15 cellular contexts compared by ENCODE assay signal in genomic region chr6:27777126-27777525, GRCh38.
DNase-seq lines count a peak whose midpoint lies in the region; ATAC-seq, FAIRE-seq and TF ChIP-seq lines count a peak whose summit lies in the region.
"Had no signal": no experiment of that assay in that cellular context is flagged by ENCODE, and none has a peak within 500 bp of the region (broad histone marks: within the 10 kb centered on the region; RNA-seq: fewer than 3 reads in every experiment).

No MANE protein-coding gene starts in this region.

- no peaks in the 10 kb centered on the region for H3K4me1 ChIP-seq in astrocyte (ENCODE audit: insufficient read depth, low read length)
- H3K4me1 ChIP-seq in keratinocyte (ENCODE audit: control insufficient read depth, extremely low read depth, insufficient read depth, low read length): peaks cover 1% of the 10 kb centered on the region

- no peaks in the 10 kb centered on the region for H3K9me1 ChIP-seq in keratinocyte (ENCODE audit: control insufficient read depth, extremely low read depth, insufficient read depth, low read length)

- dilution Hi-C loops in keratinocyte (cut with MboI; ENCODE audit: extremely low pct_ligation_motif_present, low sequenced_read_pairs): no loop called here

- H3K4me3 Mint-ChIP-seq in HFFc6 (peak overlapping the region; percentile 64), astrocyte (ENCODE audit: unreplicated experiment) (peak overlapping the region; percentile 46)
- H3K4me3 Mint-ChIP-seq in natural killer cell treated with Interleukin-12 subunit alpha and Interleukin-12 subunit beta and Interleukin-15 and Interleukin-18, amount 100 ng/mL, for 72 hours: no peak overlapping the region
- H3K4me3 Mint-ChIP-seq: nephron had no signal

- H4K20me1 ChIP-seq in astrocyte (ENCODE audit: insufficient read depth, low read length) (no peaks in the 10 kb centered on the region), keratinocyte (ENCODE audit: control insufficient read depth, extremely low read depth, insufficient read depth, low read length) (no peaks in the 10 kb centered on the region)

- H3K9ac ChIP-seq in astrocyte (ENCODE audit: low read length) (no peak overlapping the region), keratinocyte (ENCODE audit: control insufficient read depth, extremely low read depth, insufficient read depth, low read length) (no peak overlapping the region)

- TF ChIP-seq CTCF in GM12865 (IDR thresholded peaks at IDR 0.05; ENCODE audit: insufficient read depth, low read depth, low read length, missing control alignments) (no peak), HFFc6 (IDR thresholded peaks at IDR 0.05) (no peak), astrocyte (IDR thresholded peaks at IDR 0.05; ENCODE audit: insufficient read depth, low read depth, low read length) (no peak), keratinocyte (optimal IDR thresholded peaks at IDR 0.05 in 1 of 3, IDR thresholded peaks at IDR 0.05 in 1 of 3, conservative IDR thresholded peaks at IDR 0.05 in 1 of 3; ENCODE audit: extremely low read depth in 1 of 3, insufficient read depth in 2 of 3, low read length in 3 of 3) (no peak)

- H3K27me3 Mint-ChIP-seq in HFFc6 (ENCODE audit: insufficient read depth) (peaks cover 8% of the 10 kb centered on the region), astrocyte (ENCODE audit: low read depth, unreplicated experiment) (no peaks in the 10 kb centered on the region)
- H3K27me3 Mint-ChIP-seq in natural killer cell treated with Interleukin-12 subunit alpha and Interleukin-12 subunit beta and Interleukin-15 and Interleukin-18, amount 100 ng/mL, for 72 hours: peaks cover 18 to 24% of the 10 kb centered on the region in 2 donors

- DNase-seq in GM12865 (ENCODE audit: low read depth): peak; percentile 53
- DNase-seq in HFFc6: no peak
- DNase-seq in astrocyte (ENCODE audit: low read depth): no peak
- no peak for DNase-seq in keratinocyte (ENCODE audit: low read depth, low spot score)
- DNase-seq in ureter (ENCODE audit: low spot score): no peak
- no peak for DNase-seq in middle frontal gyrus (ENCODE audit: extremely low spot score, low spot score)
- no peak for DNase-seq in natural killer cell treated with Interleukin-12 subunit alpha and Interleukin-12 subunit beta and Interleukin-15 and Interleukin-18, amount 100 ng/mL, for 72 hours (ENCODE audit: low spot score)
- DNase-seq in UCSD-AML1 (lab: John Stamatoyannopoulos, UW; ENCODE audit: unreplicated experiment): no peak
- DNase-seq: activated CD8-positive, alpha-beta memory T cell treated with anti-CD3 and anti-CD28 coated beads for 24 hours; activated effector memory CD4-positive, alpha-beta T cell treated with anti-CD3 and anti-CD28 coated beads, Interleukin-2, amount 50 U/mL, for 16 hours; dermis blood vessel endothelial cell; NCI-H2081 treated with DMSO at 0.1 percent for 48 hours; stimulated activated CD4-positive, alpha-beta T cell treated with anti-CD3 and anti-CD28 coated beads, Interleukin-1b, Interleukin-23, amount 100 ng/mL, for 48 hours had no signal

- H3K9me3 ChIP-seq in astrocyte (ENCODE audit: insufficient read depth, low read depth, low read length): no peaks in the 10 kb centered on the region
- H3K9me3 ChIP-seq in keratinocyte (ENCODE audit: control insufficient read depth, low read depth, low read length): no peaks in the 10 kb centered on the region

- no peak overlapping the region for H3K27ac Mint-ChIP-seq in HFFc6
- H3K27ac Mint-ChIP-seq in astrocyte (ENCODE audit: unreplicated experiment): no peak overlapping the region
- no peak overlapping the region for H3K27ac Mint-ChIP-seq in natural killer cell treated with Interleukin-12 subunit alpha and Interleukin-12 subunit beta and Interleukin-15 and Interleukin-18, amount 100 ng/mL, for 72 hours

- H3K4me2 ChIP-seq in astrocyte (ENCODE audit: low read length): no peak overlapping the region
- H3K4me2 ChIP-seq in keratinocyte (ENCODE audit: control insufficient read depth, extremely low read depth, insufficient read depth, low read depth, low read length): no peak overlapping the region

- no peak for ATAC-seq in natural killer cell treated with Interleukin-12 subunit alpha and Interleukin-12 subunit beta and Interleukin-15 and Interleukin-18, amount 100 ng/mL, for 72 hours

- H3K36me3 Mint-ChIP-seq in HFFc6 (ENCODE audit: low read depth) (no peaks in the 10 kb centered on the region), astrocyte (ENCODE audit: low read depth, unreplicated experiment) (no peaks in the 10 kb centered on the region)
- no peaks in the 10 kb centered on the region for H3K36me3 Mint-ChIP-seq in natural killer cell treated with Interleukin-12 subunit alpha and Interleukin-12 subunit beta and Interleukin-15 and Interleukin-18, amount 100 ng/mL, for 72 hours

- H3K79me2 ChIP-seq in astrocyte (ENCODE audit: insufficient read depth, low read length) (no peaks in the 10 kb centered on the region), keratinocyte (ENCODE audit: control insufficient read depth, insufficient read depth, low read length) (no peaks in the 10 kb centered on the region)

- H3K4me1 Mint-ChIP-seq in HFFc6 (ENCODE audit: low read depth) (peaks cover 21% of the 10 kb centered on the region), astrocyte (ENCODE audit: low read depth, unreplicated experiment) (peaks cover 10% of the 10 kb centered on the region)
- H3K4me1 Mint-ChIP-seq in natural killer cell treated with Interleukin-12 subunit alpha and Interleukin-12 subunit beta and Interleukin-15 and Interleukin-18, amount 100 ng/mL, for 72 hours (ENCODE audit: low read depth in 2 of 2): peaks cover 3 to 5% of the 10 kb centered on the region in 2 donors

- no peak overlapping the region for H2AFZ ChIP-seq in astrocyte (ENCODE audit: low read depth, low read length)
- H2AFZ ChIP-seq in keratinocyte (ENCODE audit: control insufficient read depth, low read length): peak overlapping the region; percentile 31

- H3K27ac ChIP-seq in astrocyte (ENCODE audit: low read depth, low read length) (no peak overlapping the region), keratinocyte (ENCODE audit: control insufficient read depth, insufficient read depth, low read length) (no peak overlapping the region)
- H3K27ac ChIP-seq: VCaP had no signal

- no peak overlapping the region for H3K4me3 ChIP-seq in GM12865 (ENCODE audit: low read depth, low read length)
- no peak overlapping the region for H3K4me3 ChIP-seq in astrocyte (ENCODE audit: insufficient read depth, low read depth, low read length)
- H3K4me3 ChIP-seq in keratinocyte (ENCODE audit: control insufficient read depth in 2 of 3, extremely low read depth in 1 of 3, insufficient read depth in 2 of 3, low read depth in 1 of 3, low read length in 3 of 3): no peak overlapping the region

- FAIRE-seq in astrocyte (lab: Jason Lieb, UNC) (no peak), keratinocyte (lab: Jason Lieb, UNC) (no peak)

- H3K9me3 Mint-ChIP-seq in HFFc6 (no peaks in the 10 kb centered on the region), astrocyte (ENCODE audit: unreplicated experiment) (peaks cover 3% of the 10 kb centered on the region)
- H3K9me3 Mint-ChIP-seq in natural killer cell treated with Interleukin-12 subunit alpha and Interleukin-12 subunit beta and Interleukin-15 and Interleukin-18, amount 100 ng/mL, for 72 hours: no peaks in the 10 kb centered on the region
- H3K9me3 Mint-ChIP-seq: nephron had no signal

- no peaks in the 10 kb centered on the region for H3K27me3 ChIP-seq in astrocyte (ENCODE audit: insufficient read depth, low read length)
- no peaks in the 10 kb centered on the region for H3K27me3 ChIP-seq in keratinocyte (ENCODE audit: control insufficient read depth, extremely low read depth, insufficient read depth, low read length)

- no peaks in the 10 kb centered on the region for H3K36me3 ChIP-seq in astrocyte (ENCODE audit: insufficient read depth, low read length)
- H3K36me3 ChIP-seq in keratinocyte (ENCODE audit: control insufficient read depth in 2 of 2, extremely low read depth in 1 of 2, insufficient read depth in 2 of 2, low read length in 2 of 2): no peaks in the 10 kb centered on the region
